In the genomic region with DNA sequence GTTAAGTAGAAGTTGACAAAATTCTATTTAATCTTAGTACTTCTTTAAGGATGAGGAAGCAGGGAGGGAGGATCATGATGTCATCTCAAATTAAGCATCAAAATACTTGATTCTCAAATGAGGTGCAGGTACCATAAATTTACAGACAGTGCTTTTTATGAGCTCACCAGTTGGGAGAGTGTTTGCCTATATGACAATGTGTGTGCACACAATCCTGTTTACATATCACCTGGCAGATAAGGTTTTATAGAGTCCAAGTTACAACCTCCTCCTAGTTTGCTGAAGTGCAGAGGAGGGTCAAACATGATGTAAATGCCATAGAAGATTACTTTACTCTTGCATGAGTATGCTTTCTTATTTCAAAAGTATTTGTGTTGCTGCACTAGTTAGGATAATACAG, we compare ENCODE assay signal across 18 cellular contexts. TPM values are rescaled to one million over a fixed set of nuclear protein-coding genes. Genes with fewer than 3 reads are reported as not detected.
A peak's percentile ranks its signal among the peaks of the same experiment; 100 is the strongest.
DNase-seq lines count a peak whose midpoint lies in the region; ATAC-seq and TF ChIP-seq lines count a peak whose summit lies in the region.
"Had no signal": no experiment of that assay in that cellular context is flagged by ENCODE, and none has a peak within 500 bp of the region (broad histone marks: within the 10 kb centered on the region; RNA-seq: fewer than 3 reads in every experiment).

No MANE protein-coding gene starts in this region.

- no peak for TF ChIP-seq POLR2A in stomach (IDR thresholded peaks at IDR 0.05)

- H3K27ac ChIP-seq in HEK293 (ENCODE audit: extremely low read depth, low read depth, low read length) = peak overlapping the region; percentile 49
- peak overlapping the region; percentile 50 for H3K27ac ChIP-seq in epithelial cell of prostate
- peak overlapping the region in 3 of 5 donors; percentile 7 to 37 (median 28) for H3K27ac ChIP-seq in stomach
- H3K27ac ChIP-seq: suprapubic skin had no signal

- H3K4me3 ChIP-seq in HEK293 (ENCODE audit: low read depth, low read length) = no peak overlapping the region
- H3K4me3 ChIP-seq in stomach = no peak overlapping the region
- H3K4me3 ChIP-seq: suprapubic skin had no signal

- TF ChIP-seq EP300 in stomach (IDR thresholded peaks at IDR 0.05) = no peak

- CTCF ChIA-PET in HEK293 (lab: Yijun Ruan, JAX) = interaction anchor here (0.8 to 2.4 kb wide), 5 partner anchors 8 to 42 kb away, joined by 3 to 14 read pairs (median 5); no protein-coding TSS in a partner anchor

- DNase-seq in NCI-H526 (lab: John Stamatoyannopoulos, UW) (peak; percentile 74 to 81), epithelial cell of prostate (ENCODE audit: low read depth, low spot score) (no peak), stomach (no peak), Kasumi-1 (lab: John Stamatoyannopoulos, UW) (no peak)
- no peak for DNase-seq in activated CD4-positive, CD25-positive, alpha-beta regulatory T cell treated with anti-CD3 and anti-CD28 coated beads, Interleukin-2, amount 50 U/mL, for 72 hours
- DNase-seq: activated naive CD4-positive, alpha-beta T cell treated with Interleukin-2 at 50 U/mL for 16 hours; BE2C; dermis blood vessel endothelial cell; DMS79 treated with DMSO at 0.1 percent for 48 hours; KG1; NCI-H2227 treated with DMSO at 0.1 percent for 48 hours; right cardiac atrium; Right ventricle myocardium superior; stimulated activated CD4-positive, alpha-beta T cell treated with anti-CD3 and anti-CD28 coated beads, Interleukin-2, amount 100 ng/mL, for 48 hours had no signal

- no peak for ATAC-seq in GM19467 (IDR thresholded peaks at IDR 0.05; ENCODE audit: unreplicated experiment)
- ATAC-seq: activated CD4-positive, CD25-positive, alpha-beta regulatory T cell treated with anti-CD3 and anti-CD28 coated beads, Interleukin-2, amount 50 U/mL, for 24 hours; right cardiac atrium had no signal

- H3K36me3 ChIP-seq in HEK293 (ENCODE audit: control insufficient read depth in 2 of 2, insufficient read depth in 1 of 2, low read length in 2 of 2) (peaks cover 0 to 1% of the 10 kb centered on the region in 2 experiments; a peak in 2 of 3 replicates), stomach (peaks cover 0 to 7% (median 3%) of the 10 kb centered on the region in 4 donors)
- H3K36me3 ChIP-seq: BE2C, suprapubic skin had no signal

- no peaks in the 10 kb centered on the region for H3K27me3 ChIP-seq in stomach
- H3K27me3 ChIP-seq: BE2C, suprapubic skin had no signal

- peaks cover 72% of the 10 kb centered on the region for H3K4me1 ChIP-seq in HEK293 (ENCODE audit: control insufficient read depth, insufficient read depth, low read length)
- peaks cover 35 to 94% (median 66%) of the 10 kb centered on the region in 4 donors for H3K4me1 ChIP-seq in stomach

- POLR2A ChIA-PET in HEK293 (lab: Yijun Ruan, JAX) = interaction anchor here (0.6 to 1.2 kb wide), 3 partner anchors 16 to 241 kb away, joined by 3 to 4 read pairs (median 4); no protein-coding TSS in a partner anchor

- TF ChIP-seq CTCF in HEK293 (tag by site-specific recombination; IDR thresholded peaks at IDR 0.05) = no peak
- no peak for TF ChIP-seq CTCF in stomach (IDR thresholded peaks at IDR 0.05)

- H3K9me3 ChIP-seq in HEK293 (ENCODE audit: control insufficient read depth, insufficient read depth, low read depth, low read length) (no peaks in the 10 kb centered on the region), stomach (no peaks in the 10 kb centered on the region)
- H3K9me3 ChIP-seq: BE2C, suprapubic skin had no signal

- intact Hi-C loops in stomach (cut with DNase I; ENCODE audit: low total_unique reads) = no loop called here

TF ChIP-seq in HEK293, 187 proteins besides CTCF, POLR2A, EP300 and RAD21 (continues in another document):
- TF ChIP-seq FEZF1 (tag by site-specific recombination; IDR thresholded peaks at IDR 0.05) = peak; percentile 98
- no peak; the same call in 1 of the 2 replicates for TF ChIP-seq YY1 (tag by site-specific recombination; IDR thresholded peaks at IDR 0.05)
- peak; percentile 98 for TF ChIP-seq ZNF843 (tag by site-specific recombination; IDR thresholded peaks at IDR 0.05)
- TF ChIP-seq ZNF169 (tag by site-specific recombination; IDR thresholded peaks at IDR 0.05) = no peak
- no peak for TF ChIP-seq ZNF549 (tag by site-specific recombination; IDR thresholded peaks at IDR 0.05)
- TF ChIP-seq ZFP37 (tag by site-specific recombination; IDR thresholded peaks at IDR 0.05) = no peak
- TF ChIP-seq ZNF571 (tag by site-specific recombination; IDR thresholded peaks at IDR 0.05) = no peak
- no peak for TF ChIP-seq ZNF341 (tag by site-specific recombination; IDR thresholded peaks at IDR 0.05; ENCODE audit: low read depth)
- no peak for TF ChIP-seq ZNF837 (tag by site-specific recombination; IDR thresholded peaks at IDR 0.05)
- no peak for TF ChIP-seq KLF16 (tag by site-specific recombination; IDR thresholded peaks at IDR 0.05)
- no peak for TF ChIP-seq ZNF670 (tag by site-specific recombination; IDR thresholded peaks at IDR 0.05; ENCODE audit: low read depth)
- TF ChIP-seq, protein P1, sequence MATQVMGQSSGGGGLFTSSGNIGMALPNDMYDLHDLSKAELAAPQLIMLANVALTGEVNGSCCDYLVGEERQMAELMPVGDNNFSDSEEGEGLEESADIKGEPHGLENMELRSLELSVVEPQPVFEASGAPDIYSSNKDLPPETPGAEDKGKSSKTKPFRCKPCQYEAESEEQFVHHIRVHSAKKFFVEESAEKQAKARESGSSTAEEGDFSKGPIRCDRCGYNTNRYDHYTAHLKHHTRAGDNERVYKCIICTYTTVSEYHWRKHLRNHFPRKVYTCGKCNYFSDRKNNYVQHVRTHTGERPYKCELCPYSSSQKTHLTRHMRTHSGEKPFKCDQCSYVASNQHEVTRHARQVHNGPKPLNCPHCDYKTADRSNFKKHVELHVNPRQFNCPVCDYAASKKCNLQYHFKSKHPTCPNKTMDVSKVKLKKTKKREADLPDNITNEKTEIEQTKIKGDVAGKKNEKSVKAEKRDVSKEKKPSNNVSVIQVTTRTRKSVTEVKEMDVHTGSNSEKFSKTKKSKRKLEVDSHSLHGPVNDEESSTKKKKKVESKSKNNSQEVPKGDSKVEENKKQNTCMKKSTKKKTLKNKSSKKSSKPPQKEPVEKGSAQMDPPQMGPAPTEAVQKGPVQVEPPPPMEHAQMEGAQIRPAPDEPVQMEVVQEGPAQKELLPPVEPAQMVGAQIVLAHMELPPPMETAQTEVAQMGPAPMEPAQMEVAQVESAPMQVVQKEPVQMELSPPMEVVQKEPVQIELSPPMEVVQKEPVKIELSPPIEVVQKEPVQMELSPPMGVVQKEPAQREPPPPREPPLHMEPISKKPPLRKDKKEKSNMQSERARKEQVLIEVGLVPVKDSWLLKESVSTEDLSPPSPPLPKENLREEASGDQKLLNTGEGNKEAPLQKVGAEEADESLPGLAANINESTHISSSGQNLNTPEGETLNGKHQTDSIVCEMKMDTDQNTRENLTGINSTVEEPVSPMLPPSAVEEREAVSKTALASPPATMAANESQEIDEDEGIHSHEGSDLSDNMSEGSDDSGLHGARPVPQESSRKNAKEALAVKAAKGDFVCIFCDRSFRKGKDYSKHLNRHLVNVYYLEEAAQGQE (tag by site-specific recombination; IDR thresholded peaks at IDR 0.05) = no peak
- no peak for TF ChIP-seq ZNF48 (tag by site-specific recombination; IDR thresholded peaks at IDR 0.05)
- TF ChIP-seq ZNF274 (IDR thresholded peaks at IDR 0.05; ENCODE audit: low read length) = no peak
- TF ChIP-seq ZNF274 (tag by site-specific recombination; IDR thresholded peaks at IDR 0.05; ENCODE audit: borderline replicate concordance) = no peak
- TF ChIP-seq ZNF324 (tag by site-specific recombination; IDR thresholded peaks at IDR 0.05) = peak; percentile 70; the same call in 1 of the 2 replicates
- TF ChIP-seq ZNF302 (tag by site-specific recombination; IDR thresholded peaks at IDR 0.05; ENCODE audit: low read depth) = no peak
- TF ChIP-seq ZNF785 (tag by site-specific recombination; IDR thresholded peaks at IDR 0.05) = no peak
- TF ChIP-seq ZFP3 (tag by site-specific recombination; IDR thresholded peaks at IDR 0.05; ENCODE audit: low read depth) = no peak
- no peak for TF ChIP-seq ZNF138 (tag by site-specific recombination; IDR thresholded peaks at IDR 0.05; ENCODE audit: borderline replicate concordance)
- TF ChIP-seq, protein P2, sequence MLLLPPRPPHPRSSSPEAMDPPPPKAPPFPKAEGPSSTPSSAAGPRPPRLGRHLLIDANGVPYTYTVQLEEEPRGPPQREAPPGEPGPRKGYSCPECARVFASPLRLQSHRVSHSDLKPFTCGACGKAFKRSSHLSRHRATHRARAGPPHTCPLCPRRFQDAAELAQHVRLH (tag by site-specific recombination; IDR thresholded peaks at IDR 0.05) = peak; percentile 90
- TF ChIP-seq ZNF514 (tag by site-specific recombination; IDR thresholded peaks at IDR 0.05) = no peak
- TF ChIP-seq ZNF501 (tag by site-specific recombination; IDR thresholded peaks at IDR 0.05) = no peak
- peak; percentile 69; the same call in 1 of the 2 replicates for TF ChIP-seq ZNF2 (tag by site-specific recombination; IDR thresholded peaks at IDR 0.05)
- TF ChIP-seq ZNF660 (tag by site-specific recombination; IDR thresholded peaks at IDR 0.05) = peak; percentile 72; the same call in 1 of the 2 replicates
- TF ChIP-seq, protein P3, sequence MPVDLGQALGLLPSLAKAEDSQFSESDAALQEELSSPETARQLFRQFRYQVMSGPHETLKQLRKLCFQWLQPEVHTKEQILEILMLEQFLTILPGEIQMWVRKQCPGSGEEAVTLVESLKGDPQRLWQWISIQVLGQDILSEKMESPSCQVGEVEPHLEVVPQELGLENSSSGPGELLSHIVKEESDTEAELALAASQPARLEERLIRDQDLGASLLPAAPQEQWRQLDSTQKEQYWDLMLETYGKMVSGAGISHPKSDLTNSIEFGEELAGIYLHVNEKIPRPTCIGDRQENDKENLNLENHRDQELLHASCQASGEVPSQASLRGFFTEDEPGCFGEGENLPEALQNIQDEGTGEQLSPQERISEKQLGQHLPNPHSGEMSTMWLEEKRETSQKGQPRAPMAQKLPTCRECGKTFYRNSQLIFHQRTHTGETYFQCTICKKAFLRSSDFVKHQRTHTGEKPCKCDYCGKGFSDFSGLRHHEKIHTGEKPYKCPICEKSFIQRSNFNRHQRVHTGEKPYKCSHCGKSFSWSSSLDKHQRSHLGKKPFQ (tag by site-specific recombination; IDR thresholded peaks at IDR 0.05) = peak; percentile 79
- TF ChIP-seq GLI2 (tag by site-specific recombination; IDR thresholded peaks at IDR 0.05; ENCODE audit: borderline replicate concordance, low read depth) = peak; percentile 89
- TF ChIP-seq ZNF174 (tag by site-specific recombination; IDR thresholded peaks at IDR 0.05) = 0 out of 2 replicates have a peak, but pooled peaks have one; percentile 9

RNA-seq across cellular contexts. Expression of a gene that starts 6.4 kb away (rescaled TPM):
- total RNA-seq in stomach = 100 to 1,000 TPM in 1 of 5 donors, 10 to 100 TPM in 4; 32.4 to 106 (median 64.6) TPM
- polyA plus RNA-seq in stomach = 1 to 10 TPM; 5.2 to 8.7 (median 7.6) TPM

Comparison
In these comparisons a context has a peak if more than half of its experiments do, and no peak if none do; other contexts are left out.
1. DNase-seq: peak in NCI-H526 (2 of 2); none in epithelial cell of prostate (single experiment), stomach (single experiment), Kasumi-1 (0 of 2) and activated CD4-positive, CD25-positive, alpha-beta regulatory T cell treated with anti-CD3 and anti-CD28 coated beads, Interleukin-2, amount 50 U/mL, for 72 hours (single experiment).
2. Peak in every context shown above with its lines, with median percentiles within 50 percentile points of each other: H3K27ac ChIP-seq.